Comparison of ENCODE assay signal across 8 cellular contexts in the genomic region with DNA sequence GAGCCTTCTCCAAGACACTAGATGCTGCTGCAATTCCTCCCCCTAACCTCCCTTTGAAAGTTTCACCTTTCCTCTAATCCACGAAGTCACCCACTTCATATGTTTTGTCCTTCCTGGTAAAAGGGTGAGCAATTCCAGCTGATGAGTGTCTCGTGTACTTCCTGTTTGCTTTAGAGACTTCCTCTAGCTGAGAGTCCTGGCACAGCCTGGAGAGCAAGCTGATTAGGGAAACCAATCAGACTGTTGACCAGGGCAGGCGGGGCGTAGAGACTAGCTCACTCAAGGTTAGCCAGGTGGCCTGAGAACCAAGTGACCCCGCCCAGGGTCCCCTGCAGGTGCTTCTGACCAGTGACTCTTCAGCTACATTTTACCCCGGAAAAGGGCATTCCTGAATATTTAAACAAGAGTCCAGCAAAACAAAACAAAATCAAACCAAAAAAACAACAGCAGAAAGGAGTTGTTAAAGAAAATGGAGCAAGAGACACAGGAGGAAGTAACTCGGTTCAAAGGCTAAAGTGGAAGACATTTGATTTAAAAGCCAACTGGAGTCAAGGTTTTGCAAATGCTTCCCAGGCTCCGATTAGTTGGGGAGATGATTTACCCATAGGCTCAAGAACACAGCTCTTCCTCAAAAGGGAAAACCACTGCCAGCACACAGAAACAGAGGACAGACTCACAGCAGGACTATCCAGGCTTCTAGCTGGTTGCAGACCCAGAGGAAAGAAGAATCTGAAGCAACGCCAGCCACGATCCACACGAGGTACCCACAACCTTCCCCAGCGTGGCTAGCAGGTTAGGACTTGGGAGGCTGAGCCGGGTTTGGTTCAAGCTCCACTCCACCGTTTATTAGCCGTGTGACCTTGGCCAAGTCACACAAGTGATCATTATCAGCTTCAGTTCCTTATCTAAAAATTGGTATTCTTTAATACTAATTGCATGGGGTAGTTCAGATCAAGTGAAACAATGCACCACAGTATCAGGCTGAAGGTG. TPM values are rescaled to one million over a fixed set of nuclear protein-coding genes. Genes with fewer than 3 reads are reported as not detected.
DNase-seq lines count a peak whose midpoint lies in the region; ATAC-seq and TF ChIP-seq lines count a peak whose summit lies in the region.

No MANE protein-coding gene starts in this region.

- H3F3A ChIP-seq in SU-DHL-6 (ENCODE audit: insufficient read depth): peaks cover 24% of the 10 kb centered on the region

- H3K27me3 ChIP-seq in SU-DHL-6 (ENCODE audit: low read length) (no peaks in the 10 kb centered on the region), parathyroid adenoma (ENCODE audit: control insufficient read depth, insufficient read depth, low read length) (no peaks in the 10 kb centered on the region)

- H3K9me3 ChIP-seq in SU-DHL-6 (ENCODE audit: insufficient read depth, low read length) (no peaks in the 10 kb centered on the region), parathyroid adenoma (ENCODE audit: control insufficient read depth, low read length) (no peaks in the 10 kb centered on the region)

- POLR2A ChIA-PET in activated CD4-positive, alpha-beta T cell treated with anti-CD3 and anti-CD28 coated beads, Interleukin-2, amount 10 ng/mL, durations not matched to agents 7 days and 5 days (lab: Charles Lee): interaction anchor here (0.6 kb wide), 1 partner anchor 1385 kb away, joined by 4 read pairs; no protein-coding TSS in a partner anchor

- ATAC-seq in GM21515 (IDR thresholded peaks at IDR 0.05; ENCODE audit: unreplicated experiment): no peak

- no peak overlapping the region for H3K4me2 ChIP-seq in SU-DHL-6 (ENCODE audit: low read depth, low read length, poor library complexity, severe bottlenecking)
- H3K4me2 ChIP-seq in parathyroid adenoma (ENCODE audit: low read length): peak overlapping the region; percentile 5

- no peaks in the 10 kb centered on the region for H3K9me2 ChIP-seq in SU-DHL-6 (replicated peaks; ENCODE audit: insufficient read depth, low read length)

- no peaks in the 10 kb centered on the region for H3K27me3 Mint-ChIP-seq in activated naive CD4-positive, alpha-beta T cell treated with anti-CD3 and anti-CD28 coated beads, Interleukin-2, amount 50 U/mL, for 24 hours
- no peaks in the 10 kb centered on the region for H3K27me3 Mint-ChIP-seq in activated CD4-positive, alpha-beta T cell treated with anti-CD3 and anti-CD28 coated beads, Interleukin-2, amount 10 ng/mL, durations not matched to agents 7 days and 5 days

- no peaks in the 10 kb centered on the region for H3K9me3 Mint-ChIP-seq in activated naive CD4-positive, alpha-beta T cell treated with anti-CD3 and anti-CD28 coated beads, Interleukin-2, amount 50 U/mL, for 24 hours
- H3K9me3 Mint-ChIP-seq in activated CD4-positive, alpha-beta T cell treated with anti-CD3 and anti-CD28 coated beads, Interleukin-2, amount 10 ng/mL, durations not matched to agents 7 days and 5 days: no peaks in the 10 kb centered on the region

- peaks cover 75% of the 10 kb centered on the region for H3K79me2 ChIP-seq in SU-DHL-6 (ENCODE audit: insufficient read depth, low read length)
- H3K79me2 ChIP-seq in parathyroid adenoma: peaks cover 56% of the 10 kb centered on the region

- CTCF ChIA-PET in activated CD4-positive, alpha-beta T cell treated with anti-CD3 and anti-CD28 coated beads, Interleukin-2, amount 10 ng/mL, durations not matched to agents 7 days and 5 days (lab: Charles Lee): interaction anchor here (0.9 to 3.2 kb wide), 4 partner anchors 20 to 116 kb away, joined by 3 to 11 read pairs (median 4); a partner anchor contains a TSS

- H3K36me3 ChIP-seq in SU-DHL-6 (ENCODE audit: low read length) (no peaks in the 10 kb centered on the region), parathyroid adenoma (ENCODE audit: control insufficient read depth, insufficient read depth, low read length) (no peaks in the 10 kb centered on the region)

- H3K4me3 Mint-ChIP-seq in activated naive CD4-positive, alpha-beta T cell treated with anti-CD3 and anti-CD28 coated beads, Interleukin-2, amount 50 U/mL, for 24 hours: peak overlapping the region; percentile 54
- no peak overlapping the region for H3K4me3 Mint-ChIP-seq in activated CD4-positive, alpha-beta T cell treated with anti-CD3 and anti-CD28 coated beads, Interleukin-2, amount 10 ng/mL, durations not matched to agents 7 days and 5 days

- peaks cover 13% of the 10 kb centered on the region; the same call in 1 of the 2 replicates for H4K20me1 ChIP-seq in SU-DHL-6 (ENCODE audit: low read depth, low read length)

- DNase-seq in activated naive CD4-positive, alpha-beta T cell (lab: John Stamatoyannopoulos, UW): no peak
- DNase-seq in fibroblast of peridontal ligament (ENCODE audit: extremely low read depth) (peak; percentile 19), DMS 273 treated with DMSO at 0.1 percent for 48 hours (lab: John Stamatoyannopoulos, UW) (no peak)
- no peak for DNase-seq in activated CD4-positive, alpha-beta T cell treated with anti-CD3 and anti-CD28 coated beads, Interleukin-2, amount 10 ng/mL, durations not matched to agents 7 days and 5 days

- H3K36me3 Mint-ChIP-seq in activated naive CD4-positive, alpha-beta T cell treated with anti-CD3 and anti-CD28 coated beads, Interleukin-2, amount 50 U/mL, for 24 hours: peaks cover 8% of the 10 kb centered on the region
- H3K36me3 Mint-ChIP-seq in activated CD4-positive, alpha-beta T cell treated with anti-CD3 and anti-CD28 coated beads, Interleukin-2, amount 10 ng/mL, durations not matched to agents 7 days and 5 days (ENCODE audit: low read depth): peaks cover 17% of the 10 kb centered on the region

- H3K27ac ChIP-seq in SU-DHL-6 (ENCODE audit: low read depth, low read length): peak overlapping the region; percentile 24; the same call in 1 of the 2 replicates
- peak overlapping the region; percentile 15 for H3K27ac ChIP-seq in parathyroid adenoma

- H3K27ac Mint-ChIP-seq in activated naive CD4-positive, alpha-beta T cell treated with anti-CD3 and anti-CD28 coated beads, Interleukin-2, amount 50 U/mL, for 24 hours: peak overlapping the region; percentile 55
- no peak overlapping the region for H3K27ac Mint-ChIP-seq in activated CD4-positive, alpha-beta T cell treated with anti-CD3 and anti-CD28 coated beads, Interleukin-2, amount 10 ng/mL, durations not matched to agents 7 days and 5 days

- no peak for TF ChIP-seq CTCF in SU-DHL-6 (IDR thresholded peaks at IDR 0.05; ENCODE audit: insufficient read depth, low read length, poor library complexity, severe bottlenecking)
- TF ChIP-seq CTCF in parathyroid adenoma (IDR thresholded peaks at IDR 0.05): no peak

- peaks cover 18% of the 10 kb centered on the region for H3K4me1 ChIP-seq in parathyroid adenoma

- H3K9ac ChIP-seq in SU-DHL-6 (ENCODE audit: low read length) (no peak overlapping the region), parathyroid adenoma (no peak overlapping the region)

- H3K4me1 Mint-ChIP-seq in activated naive CD4-positive, alpha-beta T cell treated with anti-CD3 and anti-CD28 coated beads, Interleukin-2, amount 50 U/mL, for 24 hours: peaks cover 74% of the 10 kb centered on the region
- H3K4me1 Mint-ChIP-seq in activated CD4-positive, alpha-beta T cell treated with anti-CD3 and anti-CD28 coated beads, Interleukin-2, amount 10 ng/mL, durations not matched to agents 7 days and 5 days: peaks cover 52% of the 10 kb centered on the region

- H3K4me3 ChIP-seq in SU-DHL-6 (ENCODE audit: insufficient read depth, low read length, poor library complexity, severe bottlenecking): no peak overlapping the region
- peak overlapping the region; percentile 3 for H3K4me3 ChIP-seq in parathyroid adenoma (ENCODE audit: low read depth, low read length)

- no peak overlapping the region for H2AFZ ChIP-seq in SU-DHL-6 (ENCODE audit: low read depth, low read length, severe bottlenecking)
- no peak overlapping the region for H2AFZ ChIP-seq in parathyroid adenoma

RNA-seq across cellular contexts. Expression of a gene that starts 13.4 kb away (rescaled TPM):
- total RNA-seq in activated CD4-positive, alpha-beta T cell treated with anti-CD3 and anti-CD28 coated beads, Interleukin-2, amount 10 ng/mL, durations not matched to agents 7 days and 5 days: not detected

RNA-seq across cellular contexts. Expression of a gene that starts 14.8 kb away (rescaled TPM):
- 10 to 100 TPM; 47.9 to 48.3 TPM for total RNA-seq in activated CD4-positive, alpha-beta T cell treated with anti-CD3 and anti-CD28 coated beads, Interleukin-2, amount 10 ng/mL, durations not matched to agents 7 days and 5 days

RNA-seq across cellular contexts. Expression of a gene that starts 18.8 kb away (rescaled TPM):
- total RNA-seq in activated CD4-positive, alpha-beta T cell treated with anti-CD3 and anti-CD28 coated beads, Interleukin-2, amount 10 ng/mL, durations not matched to agents 7 days and 5 days: 100 to 1,000 TPM in 1 of 2 experiments, 10 to 100 TPM in 1; 97.1 to 108 TPM

RNA-seq across cellular contexts. Expression of a gene that starts 23.4 kb away (rescaled TPM):
- 10 to 100 TPM; 52.4 to 54.3 TPM for total RNA-seq in activated CD4-positive, alpha-beta T cell treated with anti-CD3 and anti-CD28 coated beads, Interleukin-2, amount 10 ng/mL, durations not matched to agents 7 days and 5 days

RNA-seq across cellular contexts. Expression of a gene that starts 37.7 kb away (rescaled TPM):
- total RNA-seq in activated CD4-positive, alpha-beta T cell treated with anti-CD3 and anti-CD28 coated beads, Interleukin-2, amount 10 ng/mL, durations not matched to agents 7 days and 5 days: not detected
